In the genomic region with DNA sequence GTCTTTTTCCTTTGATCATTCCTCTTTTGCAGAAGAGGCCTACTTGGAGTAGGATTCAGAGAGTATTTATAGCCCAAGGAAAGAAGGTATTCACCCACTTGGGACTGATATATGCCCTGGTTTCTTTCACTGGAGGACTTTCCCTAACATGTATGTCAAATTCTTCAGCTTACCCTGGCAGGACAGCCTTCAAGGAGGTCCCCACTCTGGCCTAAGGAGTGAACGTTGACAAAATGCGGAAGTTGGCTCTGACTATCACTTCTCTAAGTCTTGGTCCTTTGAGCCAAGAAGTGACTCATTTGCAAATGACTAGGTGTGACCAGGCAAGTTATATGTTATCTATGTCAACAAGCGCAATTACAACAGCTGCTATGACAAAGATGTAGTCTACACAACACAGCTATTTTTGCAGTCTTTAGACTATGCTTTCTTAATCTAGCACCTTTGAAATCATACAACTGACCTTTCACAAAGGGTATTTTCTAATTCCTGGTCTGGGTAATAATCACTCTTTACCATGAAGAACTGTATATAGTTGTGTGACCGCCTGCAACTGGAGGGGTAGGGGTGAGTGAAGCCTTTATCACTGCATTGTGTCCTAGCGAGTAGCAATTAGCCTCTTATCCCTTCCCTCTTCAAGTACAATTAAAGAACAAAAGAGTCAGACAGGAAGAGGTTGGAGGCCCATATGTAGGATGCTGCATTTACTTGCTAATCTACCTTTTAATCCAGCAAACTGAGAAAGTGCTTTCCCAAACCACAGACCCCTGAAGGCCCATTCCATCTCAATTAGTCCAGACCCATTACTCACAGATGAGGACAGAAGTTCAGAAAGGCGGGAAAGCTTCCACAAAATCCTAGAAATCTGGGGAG, we compare ENCODE assay signal across 9 cellular contexts. TPM values are rescaled to one million over a fixed set of nuclear protein-coding genes. Genes with fewer than 3 reads are reported as not detected.
DNase-seq lines count a peak whose midpoint lies in the region; ATAC-seq and TF ChIP-seq lines count a peak whose summit lies in the region.
"Had no signal": no experiment of that assay in that cellular context is flagged by ENCODE, and none has a peak within 500 bp of the region (broad histone marks: within the 10 kb centered on the region; RNA-seq: fewer than 3 reads in every experiment).

No MANE protein-coding gene starts in this region.

- in situ Hi-C loops in G401 (cut with HindIII; ENCODE audit: low sequenced_read_pairs) = no loop called here

- H3K27ac ChIP-seq in upper lobe of right lung = peak overlapping the region; percentile 49
- H3K27ac ChIP-seq: psoas muscle had no signal

- TF ChIP-seq CTCF in upper lobe of right lung (IDR thresholded peaks at IDR 0.05) = no peak

- H3K4me3 ChIP-seq in upper lobe of right lung = no peak overlapping the region
- H3K4me3 ChIP-seq: psoas muscle had no signal

- peaks cover 18% of the 10 kb centered on the region for H3K36me3 ChIP-seq in upper lobe of right lung

- H3K27me3 ChIP-seq in upper lobe of right lung = no peaks in the 10 kb centered on the region

- H3K4me1 ChIP-seq in upper lobe of right lung = no peaks in the 10 kb centered on the region
- H3K4me1 ChIP-seq: psoas muscle had no signal

- DNase-seq in A172 (ENCODE audit: low spot score) = peak; percentile 66
- DNase-seq in NCI-H82 treated with DMSO at 0.1 percent for 48 hours (lab: John Stamatoyannopoulos, UW; ENCODE audit: unreplicated experiment) = peak; percentile 59
- no peak for DNase-seq in upper lobe of right lung
- no peak for DNase-seq in midbrain (lab: John Stamatoyannopoulos, UW)
- no peak for DNase-seq in G401 (ENCODE audit: low spot score)
- DNase-seq: psoas muscle had no signal

- intact Hi-C loops in upper lobe of right lung (cut with DNase I) = no loop called here

- no peaks in the 10 kb centered on the region for H3K9me3 ChIP-seq in upper lobe of right lung
- H3K9me3 ChIP-seq: psoas muscle had no signal

- ATAC-seq in GM19023 (IDR thresholded peaks at IDR 0.05; ENCODE audit: unreplicated experiment) (peak; percentile 98), HG03066 (IDR thresholded peaks at IDR 0.05; ENCODE audit: low read depth, unreplicated experiment) (peak; percentile 97), esophagus mucosa (peak; percentile 96), upper lobe of right lung (peak; percentile 95)

RNA-seq across cellular contexts. Expression of gene RASGEF1B, which starts 50.1 kb away (rescaled TPM):
- not detected in 2 replicates for total RNA-seq in A172 (2014; rRNA removed; shearing (Covaris generic))
- total RNA-seq in esophagus mucosa = 15.0 TPM
- 45.1 TPM for total RNA-seq in upper lobe of right lung
- not detected in 2 replicates for total RNA-seq in G401 (2014; rRNA removed; shearing (Covaris generic))

Comparison
In these comparisons a context has a peak if more than half of its experiments do, and no peak if none do; other contexts are left out.
1. DNase-seq: peak in A172 (single experiment) and NCI-H82 treated with DMSO at 0.1 percent for 48 hours (single experiment); none in upper lobe of right lung (single experiment), midbrain (single experiment) and G401 (single experiment).
2. RNA of gene RASGEF1B, which starts 50.1 kb away (total RNA-seq): 45.1 TPM in upper lobe of right lung (single experiment) and 15.0 TPM in esophagus mucosa (single experiment); not detected in A172 and not detected in G401; every median in the first group is over 10 times any median in the second.
3. Peak in every context shown above with its lines, with median percentiles within 50 percentile points of each other: ATAC-seq.